26 cellular contexts compared by ENCODE assay signal in the genomic region with DNA sequence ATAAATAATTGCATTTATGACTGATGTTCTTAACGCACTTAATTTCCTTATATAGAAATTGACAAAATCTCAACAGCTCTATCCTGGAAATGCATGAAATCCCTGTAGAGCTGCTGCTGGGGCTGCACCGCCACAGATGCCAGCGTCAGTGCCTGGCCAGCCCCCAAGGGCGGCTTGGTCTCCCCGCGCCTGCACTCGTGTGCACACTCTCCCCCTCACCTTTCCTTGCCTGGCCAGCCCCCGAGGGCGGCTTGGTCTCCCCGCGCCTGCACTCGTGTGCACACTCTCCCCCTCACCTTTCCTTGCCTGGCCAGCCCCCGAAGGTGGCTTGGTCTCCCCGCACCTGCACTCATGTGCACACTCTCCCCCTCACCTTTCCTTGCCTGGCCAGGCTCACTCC. TPM values are rescaled to one million over a fixed set of nuclear protein-coding genes. Genes with fewer than 3 reads are reported as not detected.
"Had no signal": no experiment of that assay in that cellular context is flagged by ENCODE, and none has a peak within 500 bp of the region (broad histone marks: within the 10 kb centered on the region; RNA-seq: fewer than 3 reads in every experiment).

No MANE protein-coding gene starts in this region.

- H3K4me3 ChIP-seq: colonic mucosa, esophagus squamous epithelium had no signal

- ATAC-seq: activated CD4-positive, alpha-beta T cell treated with anti-CD3 and anti-CD28 coated beads for 36 hours; activated CD8-positive, alpha-beta memory T cell treated with anti-CD3 and anti-CD28 coated beads, Interleukin-2, amount 10 ng/mL, durations not matched to agents 7 days and 5 days; activated CD8-positive, alpha-beta T cell treated with anti-CD3 and anti-CD28 coated beads, Interleukin-2, amount 10 ng/mL, durations not matched to agents 7 days and 5 days; activated naive CD4-positive, alpha-beta T cell treated with anti-CD3 and anti-CD28 coated beads, Interleukin-2, amount 50 U/mL, for 72 hours; activated T-cell treated with anti-CD3 and anti-CD28 coated beads, Interleukin-2, amount 50 U/mL, for 72 hours had no signal

- H3K27me3 ChIP-seq: brain microvascular endothelial cell, colonic mucosa, esophagus squamous epithelium had no signal

- H3K27ac ChIP-seq: brain microvascular endothelial cell, colonic mucosa, epithelial cell of prostate, esophagus squamous epithelium had no signal

- DNase-seq: activated CD4-positive, alpha-beta memory T cell treated with anti-CD3 and anti-CD28 coated beads for 36 hours; activated CD4-positive, alpha-beta T cell treated with anti-CD3 and anti-CD28 coated beads for 36 hours; activated CD4-positive, alpha-beta T cell treated with anti-CD3 and anti-CD28 coated beads, Interleukin-2, amount 10 ng/mL, durations not matched to agents 24 days and 14 days; activated CD4-positive, CD25-positive, alpha-beta regulatory T cell; activated CD4-positive, CD25-positive, alpha-beta regulatory T cell treated with anti-CD3 and anti-CD28 coated beads, Interleukin-2, amount 50 U/mL, for 72 hours; activated CD8-positive, alpha-beta memory T cell treated with anti-CD3 and anti-CD28 coated beads, Interleukin-2, amount 10 ng/mL, durations not matched to agents 7 days and 5 days; activated CD8-positive, alpha-beta memory T cell treated with anti-CD3 and anti-CD28 coated beads, Interleukin-2, amount 50 U/mL, for 4 hours; activated CD8-positive, alpha-beta T cell treated with anti-CD3 and anti-CD28 coated beads, Interleukin-2, amount 10 ng/mL, durations not matched to agents 7 days and 5 days; activated gamma-delta T cell; activated naive CD4-positive, alpha-beta T cell; activated naive CD4-positive, alpha-beta T cell treated with anti-CD3 and anti-CD28 coated beads, Interleukin-2, amount 10 ng/mL, durations not matched to agents 7 days and 5 days; activated naive CD8-positive, alpha-beta T cell treated with anti-CD3 and anti-CD28 coated beads, Interleukin-2, amount 10 ng/mL, durations not matched to agents 7 days and 5 days; activated T-cell treated with anti-CD3 and anti-CD28 coated beads for 4 hours; activated T-cell treated with anti-CD3 and anti-CD28 coated beads, Interleukin-2, amount 50 U/mL, for 24 hours; activated T-cell treated with anti-CD3 and anti-CD28 coated beads, Interleukin-2, amount 50 U/mL, for 72 hours; brain microvascular endothelial cell; caudate nucleus; colonic mucosa; effector CD8-positive, alpha-beta T cell; esophagus squamous epithelium; T-helper 2 cell had no signal

- H3K4me1 ChIP-seq: colonic mucosa had no signal

- H3K9me3 ChIP-seq: colonic mucosa, esophagus squamous epithelium had no signal

RNA-seq across cellular contexts. Expression of a gene that starts 16.2 kb away (rescaled TPM):
- total RNA-seq: dermis microvascular lymphatic vessel endothelial cell, fibroblast of lung, fibroblast of villous mesenchyme had no signal
- polyA plus RNA-seq: fibroblast of lung had no signal
